Comparison of ENCODE assay signal across 20 cellular contexts in genomic region chr6:13101985-13102384, GRCh38.
A peak's percentile ranks its signal among the peaks of the same experiment; 100 is the strongest.
DNase-seq lines count a peak whose midpoint lies in the region; ATAC-seq, FAIRE-seq and TF ChIP-seq lines count a peak whose summit lies in the region.
"Had no signal": no experiment of that assay in that cellular context is flagged by ENCODE, and none has a peak within 500 bp of the region (broad histone marks: within the 10 kb centered on the region; RNA-seq: fewer than 3 reads in every experiment).

No MANE protein-coding gene starts in this region.

- TF ChIP-seq POLR2A in body of pancreas (IDR thresholded peaks at IDR 0.05), result no peak

- no peaks in the 10 kb centered on the region for H3K9me3 ChIP-seq in DOHH2 (ENCODE audit: control insufficient read depth, insufficient read depth, low read length)
- H3K9me3 ChIP-seq in body of pancreas, result no peaks in the 10 kb centered on the region
- H3K9me3 ChIP-seq in pancreas, result no peaks in the 10 kb centered on the region
- H3K9me3 ChIP-seq: Caco-2 had no signal

- H3F3A ChIP-seq in DOHH2 (ENCODE audit: control insufficient read depth, insufficient read depth), result no peaks in the 10 kb centered on the region

- H3K27me3 ChIP-seq in DOHH2 (ENCODE audit: control insufficient read depth, low read length) (no peaks in the 10 kb centered on the region), body of pancreas (no peaks in the 10 kb centered on the region), pancreas (no peaks in the 10 kb centered on the region)

- no peak for TF ChIP-seq CTCF in DOHH2 (IDR thresholded peaks at IDR 0.05; ENCODE audit: low read depth, low read length, poor library complexity, severe bottlenecking)
- TF ChIP-seq CTCF in body of pancreas (IDR thresholded peaks at IDR 0.05), result no peak
- no peak for TF ChIP-seq CTCF in pancreas (IDR thresholded peaks at IDR 0.05)

- H3K9me2 ChIP-seq in DOHH2 (replicated peaks; ENCODE audit: control insufficient read depth, low read length), result no peaks in the 10 kb centered on the region

- peaks cover 72% of the 10 kb centered on the region for H3K4me1 ChIP-seq in DOHH2 (ENCODE audit: control insufficient read depth, low read length)
- H3K4me1 ChIP-seq in body of pancreas, result peaks cover 35% of the 10 kb centered on the region
- peaks cover 16 to 19% (median 16%) of the 10 kb centered on the region in 3 donors for H3K4me1 ChIP-seq in pancreas
- H3K4me1 ChIP-seq: Caco-2 had no signal

- H3K79me2 ChIP-seq in DOHH2 (ENCODE audit: control insufficient read depth, low read length), result no peaks in the 10 kb centered on the region

- no peaks in the 10 kb centered on the region for H4K20me1 ChIP-seq in DOHH2 (ENCODE audit: control insufficient read depth, insufficient read depth, low read depth, low read length)

- H3K27ac ChIP-seq in DOHH2 (ENCODE audit: low read depth, low read length) (peak overlapping the region; percentile 60), body of pancreas (peak overlapping the region in 1 of 4 donors; percentile 15), pancreas (no peak overlapping the region)
- H3K27ac ChIP-seq: C4-2B, HL-60 had no signal

- intact Hi-C loops in body of pancreas (cut with DNase I) (no loop called here), pancreas (cut with DNase I) (no loop called here), sciatic nerve (cut with DNase I) (no loop called here)

- no peak for FAIRE-seq in pancreas (lab: Jason Lieb, UNC)
- FAIRE-seq: A204.1, D721Med, GM12892, GM18507, H54 had no signal

- 10 to 17% methylated on average over 2 of the region's 2 CpGs for WGBS in body of pancreas, 2 donors
- 7 to 11% methylated on average over 2 of the region's 2 CpGs for WGBS in pancreas, 2 donors

- peak in 1 of 4 donors; percentile 16 for DNase-seq in body of pancreas
- DNase-seq in left lobe of liver (ENCODE audit: low spot score), result no peak
- no peak for DNase-seq in pancreas
- no peak for DNase-seq in NCI-H2107 treated with DMSO at 0.1 percent for 48 hours (lab: John Stamatoyannopoulos, UW; ENCODE audit: unreplicated experiment)
- DNase-seq in sciatic nerve (ENCODE audit: low spot score), result no peak
- DNase-seq in HuH-7 (ENCODE audit: low spot score), result no peak
- DNase-seq: Caco-2; CD4-positive, alpha-beta T cell; GDM1; HFFc6 had no signal

- no peak overlapping the region; the same call in 1 of the 2 replicates for H3K4me3 ChIP-seq in DOHH2 (ENCODE audit: low read length)
- no peak overlapping the region for H3K4me3 ChIP-seq in body of pancreas
- H3K4me3 ChIP-seq in pancreas, result no peak overlapping the region
- H3K4me3 ChIP-seq: GM23338 had no signal

- peak overlapping the region; percentile 42; the same call in 1 of the 2 replicates for H3K4me2 ChIP-seq in DOHH2 (ENCODE audit: low read length)
- H3K4me2 ChIP-seq: GM23338 had no signal

- ATAC-seq in body of pancreas (peak; percentile 77), left lobe of liver (peak; percentile 79), pancreas (peak; percentile 66 to 82 (median 75)), sciatic nerve (no peak)
- ATAC-seq: GM23338, HCT116 had no signal

- H3K36me3 ChIP-seq in DOHH2 (ENCODE audit: control insufficient read depth, low read length) (no peaks in the 10 kb centered on the region), body of pancreas (replicated peaks in 1 of 2; ENCODE audit: insufficient read depth in 1 of 2, low read depth in 2 of 2) (no peaks in the 10 kb centered on the region), pancreas (no peaks in the 10 kb centered on the region)
